Comparison of ENCODE assay signal across 2 cellular contexts in the genomic region with DNA sequence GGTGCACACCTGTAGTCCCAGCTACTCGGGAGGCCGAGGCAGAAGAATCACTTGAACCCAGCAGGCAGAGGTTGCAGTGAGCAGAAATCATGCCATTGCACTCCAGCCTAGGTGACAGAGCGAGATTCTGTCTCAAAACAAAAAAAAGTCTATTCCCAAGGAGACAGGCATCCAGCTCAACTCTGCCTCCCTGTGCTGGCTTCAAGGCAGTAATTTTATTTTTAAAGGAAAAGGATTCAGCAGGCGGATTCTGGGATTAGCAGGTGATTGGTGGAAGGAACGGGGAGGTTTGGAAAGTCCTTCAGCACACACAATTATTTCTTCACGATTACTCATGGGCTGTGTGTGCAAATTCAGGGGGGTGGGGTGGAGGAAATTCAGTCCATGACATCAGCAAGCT.
TF ChIP-seq lines count a peak whose summit lies in the region.

No MANE protein-coding gene starts in this region.

TF ChIP-seq in SK-N-SH, 30 proteins besides CTCF, POLR2A, EP300 and RAD21 (continued from another document):
- TF ChIP-seq RFX5 (IDR thresholded peaks at IDR 0.05; ENCODE audit: low read length) = no peak
TF ChIP-seq in SK-N-SH: peak in this region for 0.

TF ChIP-seq in SK-N-SH treated with all-trans-retinoic acid at 6 μM for 48 hours, 23 proteins besides CTCF, POLR2A, EP300 and RAD21 (continued from another document):
- no peak for TF ChIP-seq POU6F1 (CRISPR knock-in tag; IDR thresholded peaks at IDR 0.05; ENCODE audit: borderline replicate concordance, low read depth)
TF ChIP-seq in SK-N-SH treated with all-trans-retinoic acid at 6 μM for 48 hours: peak in this region for 0.
